Comparison of ENCODE assay signal across 1 cellular context in genomic region chr10:4767033-4767814, GRCh38.
TF ChIP-seq lines count a peak whose summit lies in the region.

No MANE protein-coding gene starts in this region.

TF ChIP-seq in HEK293T, 16 proteins besides CTCF, POLR2A, EP300 and RAD21 (continued from another document):
- TF ChIP-seq SP1 (IDR thresholded peaks at IDR 0.05) (no peak), LEF1 (IDR thresholded peaks at IDR 0.05; ENCODE audit: borderline replicate concordance) (no peak), PKNOX1 (IDR thresholded peaks at IDR 0.05) (no peak), FOXK2 (IDR thresholded peaks at IDR 0.05) (no peak), FOXA1 (IDR thresholded peaks at IDR 0.05) (no peak), L3MBTL2 (conservative IDR thresholded peaks at IDR 0.05) (no peak), BHLHE40 (IDR thresholded peaks at IDR 0.05; ENCODE audit: borderline replicate concordance) (no peak), CTBP1 (IDR thresholded peaks at IDR 0.05; ENCODE audit: borderline replicate concordance) (no peak), ZNF384 (IDR thresholded peaks at IDR 0.05) (no peak)
